Comparison of ENCODE assay signal across 28 cellular contexts in the genomic region with DNA sequence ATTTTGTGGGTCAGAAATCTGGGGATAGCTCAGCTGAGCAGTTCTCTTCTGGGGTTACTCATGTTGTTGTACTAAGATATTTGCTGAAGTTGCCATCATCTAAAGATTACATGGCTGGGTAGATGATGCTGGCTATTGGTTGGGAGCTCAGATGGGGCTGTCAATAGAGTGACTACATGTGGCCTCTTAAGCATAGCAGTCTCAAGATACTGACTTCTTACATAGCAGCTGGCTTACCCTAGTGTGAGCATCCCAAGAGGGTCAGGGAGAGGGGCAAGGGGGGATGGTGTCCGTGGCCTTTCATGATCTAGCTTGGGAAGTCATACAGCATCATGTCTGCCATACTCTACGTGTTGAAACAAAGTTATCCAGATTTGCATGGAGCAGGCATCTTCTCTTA.
"Had no signal": no experiment of that assay in that cellular context is flagged by ENCODE, and none has a peak within 500 bp of the region (broad histone marks: within the 10 kb centered on the region; RNA-seq: fewer than 3 reads in every experiment).

No MANE protein-coding gene starts in this region.

- H3K9me3 ChIP-seq: stomach, suprapubic skin, testis, thoracic aorta, thyroid gland, tibial artery, tibial nerve, transverse colon, upper lobe of left lung, upper lobe of right lung, uterus, vagina had no signal

- H3K9me3 Mint-ChIP-seq: stimulated activated naive CD8-positive, alpha-beta T cell treated with anti-CD3 and anti-CD28 coated beads, Interleukin-15, amount 100 ng/mL, for 72 hours had no signal

- H3K27ac ChIP-seq: stomach, suprapubic skin, testis, thoracic aorta, thyroid gland, tibial artery, tibial nerve, transverse colon, upper lobe of left lung, upper lobe of right lung, uterus, vagina had no signal

- H3K4me1 ChIP-seq: testis, upper lobe of right lung, uterus had no signal

- ATAC-seq: stimulated activated effector memory CD8-positive, alpha-beta T cell treated with anti-CD3 and anti-CD28 coated beads, Interleukin-12 subunit alpha, Interleukin-12 subunit beta, amount 100 ng/mL, for 72 hours; stimulated activated memory B cell treated with anti-CD40 and anti-IgM and Interleukin-4, amounts not matched to agents 10 μg/mL and 1 μg/mL and 100 μg/mL, for 72 hours; stimulated activated naive B cell treated with anti-CD40 and anti-IgM and Interleukin-4, amounts not matched to agents 10 μg/mL and 1 μg/mL and 100 μg/mL, for 72 hours; stimulated activated naive CD8-positive, alpha-beta T cell treated with anti-CD3 and anti-CD28 coated beads, Interleukin-15, amount 100 ng/mL, for 72 hours; stimulated activated naive CD8-positive, alpha-beta T cell treated with anti-CD3 and anti-CD28 coated beads, Interleukin-15, Interleukin-2, amounts not matched to agents 100 U/mL and 50 U/mL, for 24 hours; upper lobe of right lung had no signal

- H3K4me3 ChIP-seq: stomach, suprapubic skin, testis, thoracic aorta, thyroid gland, tibial artery, tibial nerve, transverse colon, upper lobe of left lung, upper lobe of right lung, uterus, vagina had no signal

- H3K4me1 Mint-ChIP-seq: stimulated activated effector memory CD8-positive, alpha-beta T cell treated with anti-CD3 and anti-CD28 coated beads, Interleukin-12 subunit alpha, Interleukin-12 subunit beta, amount 100 ng/mL, for 72 hours; stimulated activated memory B cell treated with anti-CD40 and anti-IgM and Interleukin-4, amounts not matched to agents 10 μg/mL and 1 μg/mL and 100 μg/mL, for 72 hours had no signal

- H3K36me3 ChIP-seq: stomach, suprapubic skin, thoracic aorta, thyroid gland, tibial artery, tibial nerve, transverse colon, upper lobe of left lung, upper lobe of right lung, uterus, vagina had no signal

- H3K27me3 ChIP-seq: testis had no signal

- H3K27ac Mint-ChIP-seq: stimulated activated effector memory CD8-positive, alpha-beta T cell treated with anti-CD3 and anti-CD28 coated beads, Interleukin-12 subunit alpha, Interleukin-12 subunit beta, amount 100 ng/mL, for 72 hours; stimulated activated memory B cell treated with anti-CD40 and anti-IgM and Interleukin-4, amounts not matched to agents 10 μg/mL and 1 μg/mL and 100 μg/mL, for 72 hours; stimulated activated naive B cell treated with anti-CD40 and anti-IgM and Interleukin-4, amounts not matched to agents 10 μg/mL and 1 μg/mL and 100 μg/mL, for 72 hours; stimulated activated naive CD8-positive, alpha-beta T cell treated with anti-CD3 and anti-CD28 coated beads, Interleukin-15, amount 100 ng/mL, for 72 hours; stimulated activated naive CD8-positive, alpha-beta T cell treated with anti-CD3 and anti-CD28 coated beads, Interleukin-15, Interleukin-2, amounts not matched to agents 100 ng/mL and 50 ng/mL, for 24 hours; type B pancreatic cell had no signal

- DNase-seq: stimulated activated CD4-positive, alpha-beta T cell treated with anti-CD3 and anti-CD28 coated beads, Interleukin-2, amount 100 ng/mL, for 48 hours; stimulated activated CD4-positive, alpha-beta T cell treated with anti-CD3 and anti-CD28 coated beads, Interleukin-4, amount 100 ng/mL, for 1 hour; stimulated activated CD4-positive, alpha-beta T cell treated with anti-CD3 and anti-CD28 coated beads, Interleukin-4, amount 100 ng/mL, for 24 hours; stimulated activated CD4-positive, alpha-beta T cell treated with anti-CD3 and anti-CD28 coated beads, Interleukin-4, amount 100 ng/mL, for 4 hours; stimulated activated CD8-positive, alpha-beta memory T cell treated with anti-CD3 and anti-CD28 coated beads, Interleukin-4, amount 100 ng/mL, for 48 hours; stimulated activated naive B cell treated with anti-CD40 and anti-IgM and Interleukin-4, amounts not matched to agents 10 μg/mL and 1 μg/mL and 100 μg/mL, for 72 hours; stimulated activated naive CD4-positive, alpha-beta T cell; stimulated activated naive CD4-positive, alpha-beta T cell treated with Interleukin-2 at 50 U/mL for 16 hours; stimulated activated naive CD8-positive, alpha-beta T cell treated with anti-CD3 and anti-CD28 coated beads, Interleukin-15, amount 100 ng/mL, for 72 hours; stimulated activated naive CD8-positive, alpha-beta T cell treated with anti-CD3 and anti-CD28 coated beads, Interleukin-15, Interleukin-2, amounts not matched to agents 100 U/mL and 50 U/mL, for 24 hours; stomach; substantia nigra; testis; thyroid gland; tibial artery; transverse colon; trophoblast cell; upper lobe of left lung; upper lobe of right lung; uterus had no signal

- H3K4me3 Mint-ChIP-seq: stimulated activated effector memory CD8-positive, alpha-beta T cell treated with anti-CD3 and anti-CD28 coated beads, Interleukin-12 subunit alpha, Interleukin-12 subunit beta, amount 100 ng/mL, for 72 hours; stimulated activated memory B cell treated with anti-CD40 and anti-IgM and Interleukin-4, amounts not matched to agents 10 μg/mL and 1 μg/mL and 100 μg/mL, for 72 hours; stimulated activated naive B cell treated with anti-CD40 and anti-IgM and Interleukin-4, amounts not matched to agents 10 μg/mL and 1 μg/mL and 100 μg/mL, for 72 hours; stimulated activated naive CD8-positive, alpha-beta T cell treated with anti-CD3 and anti-CD28 coated beads, Interleukin-15, amount 100 ng/mL, for 72 hours; stimulated activated naive CD8-positive, alpha-beta T cell treated with anti-CD3 and anti-CD28 coated beads, Interleukin-15, Interleukin-2, amounts not matched to agents 100 ng/mL and 50 ng/mL, for 24 hours; type B pancreatic cell had no signal

- H3K36me3 Mint-ChIP-seq: stimulated activated effector memory CD8-positive, alpha-beta T cell treated with anti-CD3 and anti-CD28 coated beads, Interleukin-12 subunit alpha, Interleukin-12 subunit beta, amount 100 ng/mL, for 72 hours; stimulated activated memory B cell treated with anti-CD40 and anti-IgM and Interleukin-4, amounts not matched to agents 10 μg/mL and 1 μg/mL and 100 μg/mL, for 72 hours; stimulated activated naive B cell treated with anti-CD40 and anti-IgM and Interleukin-4, amounts not matched to agents 10 μg/mL and 1 μg/mL and 100 μg/mL, for 72 hours; type B pancreatic cell had no signal
